22 cellular contexts compared by ENCODE assay signal in the genomic region with DNA sequence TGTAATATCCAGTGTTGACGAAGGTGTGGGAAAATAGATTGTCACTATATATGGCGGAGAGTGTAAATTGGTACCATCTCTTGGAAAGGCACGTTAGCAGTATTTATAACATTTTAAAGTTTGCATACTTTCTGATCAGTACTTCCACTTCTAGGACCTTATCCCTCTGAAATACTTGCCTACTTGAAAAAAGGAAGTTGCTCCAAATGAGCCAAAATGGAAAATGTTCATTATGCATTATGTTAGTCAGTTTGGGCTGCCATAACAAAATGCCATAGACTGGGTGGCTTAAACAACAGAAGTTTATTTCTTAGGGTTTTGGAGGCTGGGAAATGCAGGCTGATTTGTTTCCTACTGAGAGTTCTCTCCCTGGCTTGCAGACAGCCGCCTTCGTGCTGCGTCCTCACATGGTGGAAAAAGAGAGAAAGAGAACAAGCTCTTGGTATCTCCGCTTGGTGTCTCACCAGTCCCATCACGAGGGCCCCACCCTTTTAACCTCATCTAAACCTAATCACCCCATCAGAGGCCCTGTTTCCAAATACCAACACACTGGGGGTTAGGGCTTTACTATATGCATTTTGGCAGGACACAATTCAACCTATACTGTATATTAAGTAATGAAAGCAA.
"Had no signal": no experiment of that assay in that cellular context is flagged by ENCODE, and none has a peak within 500 bp of the region (broad histone marks: within the 10 kb centered on the region; RNA-seq: fewer than 3 reads in every experiment).

No MANE protein-coding gene starts in this region.

- H3K27ac Mint-ChIP-seq: activated CD4-positive, alpha-beta T cell treated with anti-CD3 and anti-CD28 coated beads for 36 hours; activated naive CD4-positive, alpha-beta T cell treated with anti-CD3 and anti-CD28 coated beads for 36 hours; activated T-cell treated with anti-CD3 and anti-CD28 coated beads, Interleukin-2, amount 50 U/mL, for 24 hours; memory B cell; nephron progenitor cell; WTC11 had no signal

- H3K27me3 Mint-ChIP-seq: activated CD4-positive, alpha-beta T cell treated with anti-CD3 and anti-CD28 coated beads for 36 hours; activated T-cell treated with anti-CD3 and anti-CD28 coated beads, Interleukin-2, amount 50 U/mL, for 24 hours; memory B cell; stimulated activated naive CD8-positive, alpha-beta T cell treated with anti-CD3 and anti-CD28 coated beads, Interleukin-15, amount 100 ng/mL, for 72 hours had no signal

- H3K4me3 ChIP-seq: tibial artery had no signal

- H3K27ac ChIP-seq: parathyroid adenoma, tibial artery had no signal

- DNase-seq: activated CD4-positive, alpha-beta T cell treated with anti-CD3 and anti-CD28 coated beads for 36 hours; activated CD4-positive, alpha-beta T cell treated with anti-CD3 and anti-CD28 coated beads, Interleukin-2, amount 50 U/mL, for 4 hours; activated CD8-positive, alpha-beta memory T cell treated with anti-CD3 and anti-CD28 coated beads for 24 hours; activated CD8-positive, alpha-beta memory T cell treated with anti-CD3 and anti-CD28 coated beads, Interleukin-2, amount 50 U/mL, for 4 hours; activated effector memory CD4-positive, alpha-beta T cell treated with Interleukin-2 at 50 U/mL for 16 hours; activated naive CD4-positive, alpha-beta T cell treated with anti-CD3 and anti-CD28 coated beads for 36 hours; activated T-cell treated with anti-CD3 and anti-CD28 coated beads, Interleukin-2, amount 50 U/mL, for 24 hours; dermis blood vessel endothelial cell; effector CD8-positive, alpha-beta T cell; erythroblast; foreskin fibroblast; kidney; left ventricle myocardium superior; nephron progenitor cell; right cardiac atrium; stimulated activated CD4-positive, alpha-beta T cell treated with anti-CD3 and anti-CD28 coated beads, Interleukin-4, amount 100 ng/mL, for 4 hours; stimulated activated naive CD8-positive, alpha-beta T cell treated with anti-CD3 and anti-CD28 coated beads, Interleukin-15, amount 100 ng/mL, for 72 hours; T-helper 9 cell; tibial artery had no signal

- H3K9me3 Mint-ChIP-seq: activated naive CD4-positive, alpha-beta T cell treated with anti-CD3 and anti-CD28 coated beads for 36 hours; activated T-cell treated with anti-CD3 and anti-CD28 coated beads, Interleukin-2, amount 50 U/mL, for 24 hours; memory B cell; nephron progenitor cell; stimulated activated naive CD8-positive, alpha-beta T cell treated with anti-CD3 and anti-CD28 coated beads, Interleukin-15, amount 100 ng/mL, for 72 hours had no signal

- H3K79me2 ChIP-seq: parathyroid adenoma had no signal

- H3K4me1 ChIP-seq: parathyroid adenoma, tibial artery had no signal

- H3K27me3 ChIP-seq: tibial artery had no signal

- H3K4me3 Mint-ChIP-seq: activated CD4-positive, alpha-beta T cell treated with anti-CD3 and anti-CD28 coated beads for 36 hours; activated naive CD4-positive, alpha-beta T cell treated with anti-CD3 and anti-CD28 coated beads for 36 hours; activated T-cell treated with anti-CD3 and anti-CD28 coated beads, Interleukin-2, amount 50 U/mL, for 24 hours; memory B cell; nephron progenitor cell; stimulated activated naive CD8-positive, alpha-beta T cell treated with anti-CD3 and anti-CD28 coated beads, Interleukin-15, amount 100 ng/mL, for 72 hours; WTC11 had no signal

- H3K9ac ChIP-seq: parathyroid adenoma had no signal

- ATAC-seq: activated CD4-positive, alpha-beta T cell treated with anti-CD3 and anti-CD28 coated beads for 36 hours; left ventricle myocardium superior; right cardiac atrium; stimulated activated naive CD8-positive, alpha-beta T cell treated with anti-CD3 and anti-CD28 coated beads, Interleukin-15, amount 100 ng/mL, for 72 hours; WTC11 had no signal

- H2AFZ ChIP-seq: parathyroid adenoma had no signal

- H3K4me1 Mint-ChIP-seq: nephron progenitor cell had no signal
